ENCODE assay signal across 19 cellular contexts in the genomic region with DNA sequence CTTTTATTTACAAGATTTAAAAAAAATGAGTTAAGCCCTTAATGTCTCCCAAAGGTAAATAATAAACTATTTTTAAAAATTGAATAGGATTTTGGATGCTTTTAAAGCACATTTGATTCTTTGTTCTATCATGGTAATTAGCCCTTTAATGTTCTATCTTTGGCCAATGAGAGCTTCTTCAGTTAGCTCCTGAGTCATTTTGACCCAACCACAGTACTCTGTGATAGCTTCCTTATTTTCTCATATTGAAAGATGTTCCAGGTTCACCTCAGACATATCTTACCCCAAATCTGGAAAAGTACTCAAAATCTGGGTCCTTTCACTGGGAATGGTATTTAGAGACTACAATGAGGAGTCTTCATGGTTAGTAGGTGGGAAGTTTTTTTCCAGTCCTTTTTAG.
"Had no signal": no experiment of that assay in that cellular context is flagged by ENCODE, and none has a peak within 500 bp of the region (broad histone marks: within the 10 kb centered on the region; RNA-seq: fewer than 3 reads in every experiment).

No MANE protein-coding gene starts in this region.

- H3K27ac ChIP-seq: body of pancreas, cardiac muscle cell, heart right ventricle, sigmoid colon, transverse colon had no signal

- H3K9me3 Mint-ChIP-seq: activated CD4-positive, alpha-beta memory T cell treated with anti-CD3 and anti-CD28 coated beads, Interleukin-2, amount 10 ng/mL, durations not matched to agents 7 days and 5 days had no signal

- ATAC-seq: activated T-cell treated with anti-CD3 and anti-CD28 coated beads, Interleukin-2, amount 50 U/mL, for 72 hours; body of pancreas; heart right ventricle; left cardiac atrium; natural killer cell; stimulated activated memory B cell treated with anti-CD40 and anti-IgM and Interleukin-4, amounts not matched to agents 10 μg/mL and 1 μg/mL and 100 μg/mL, for 72 hours had no signal

- H3K27me3 Mint-ChIP-seq: progenitor cell of endocrine pancreas had no signal

- H3K9me3 ChIP-seq: body of pancreas, sigmoid colon, transverse colon had no signal

- H3K36me3 Mint-ChIP-seq: natural killer cell; stimulated activated memory B cell treated with anti-CD40 and anti-IgM and Interleukin-4, amounts not matched to agents 10 μg/mL and 1 μg/mL and 100 μg/mL, for 72 hours had no signal

- H3K27ac Mint-ChIP-seq: activated CD4-positive, alpha-beta memory T cell treated with anti-CD3 and anti-CD28 coated beads, Interleukin-2, amount 10 ng/mL, durations not matched to agents 7 days and 5 days; activated T-cell treated with anti-CD3 and anti-CD28 coated beads, Interleukin-2, amount 50 U/mL, for 72 hours; natural killer cell; progenitor cell of endocrine pancreas; stimulated activated memory B cell treated with anti-CD40 and anti-IgM and Interleukin-4, amounts not matched to agents 10 μg/mL and 1 μg/mL and 100 μg/mL, for 72 hours had no signal

- H3K4me3 Mint-ChIP-seq: activated CD4-positive, alpha-beta memory T cell treated with anti-CD3 and anti-CD28 coated beads, Interleukin-2, amount 10 ng/mL, durations not matched to agents 7 days and 5 days; activated T-cell treated with anti-CD3 and anti-CD28 coated beads, Interleukin-2, amount 50 U/mL, for 72 hours; natural killer cell; stimulated activated memory B cell treated with anti-CD40 and anti-IgM and Interleukin-4, amounts not matched to agents 10 μg/mL and 1 μg/mL and 100 μg/mL, for 72 hours had no signal

- DNase-seq: activated CD4-positive, alpha-beta memory T cell treated with anti-CD3 and anti-CD28 coated beads, Interleukin-2, amount 10 ng/mL, durations not matched to agents 7 days and 5 days; activated CD4-positive, alpha-beta T cell treated with anti-CD3 and anti-CD28 coated beads for 48 hours; activated effector memory CD4-positive, alpha-beta T cell treated with Interleukin-2 at 50 U/mL for 16 hours; activated naive CD4-positive, alpha-beta T cell treated with anti-CD3 and anti-CD28 coated beads, Interleukin-2, amount 50 U/mL, for 16 hours; activated T-cell treated with anti-CD3 and anti-CD28 coated beads, Interleukin-2, amount 50 U/mL, for 72 hours; anterior cingulate cortex; body of pancreas; heart right ventricle; islet precursor cell; left cardiac atrium; midbrain; natural killer cell; retina; sigmoid colon; stimulated activated CD4-positive, alpha-beta T cell treated with anti-CD3 and anti-CD28 coated beads, Interleukin-15, amount 100 ng/mL, for 24 hours; transverse colon had no signal

- H3K27me3 ChIP-seq: body of pancreas, cardiac muscle cell, heart right ventricle, sigmoid colon, transverse colon had no signal
